In the genomic region with DNA sequence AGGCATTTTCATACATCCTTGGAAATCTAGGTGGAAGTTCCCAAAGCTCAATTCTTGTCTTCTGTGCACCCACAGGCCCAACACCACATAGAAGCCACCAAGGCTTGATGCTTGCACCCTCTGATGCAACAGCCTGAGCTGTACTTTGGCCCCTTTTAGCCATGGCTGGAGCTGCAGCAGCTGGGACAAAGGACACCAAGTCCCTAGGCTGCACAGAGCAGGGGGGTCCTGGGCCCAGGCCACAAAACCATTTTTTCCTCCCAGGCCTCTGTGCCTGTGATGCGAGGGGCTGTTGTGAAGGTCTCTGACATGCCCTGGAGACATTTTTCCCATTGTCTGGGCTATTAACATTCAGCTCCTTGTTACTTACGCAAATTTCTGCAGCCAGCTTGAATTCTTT, we compare ENCODE assay signal across 25 cellular contexts.
A peak's percentile ranks its signal among the peaks of the same experiment; 100 is the strongest.
DNase-seq lines count a peak whose midpoint lies in the region; ATAC-seq, FAIRE-seq and TF ChIP-seq lines count a peak whose summit lies in the region.
"Had no signal": no experiment of that assay in that cellular context is flagged by ENCODE, and none has a peak within 500 bp of the region (broad histone marks: within the 10 kb centered on the region; RNA-seq: fewer than 3 reads in every experiment).

No MANE protein-coding gene starts in this region.

- H3K27ac ChIP-seq in HEK293 (ENCODE audit: extremely low read depth, low read depth, low read length) (no peak overlapping the region), HepG2 (ENCODE audit: extremely low read length, insufficient read depth, low read length) (no peak overlapping the region), small intestine (ENCODE audit: low read depth in 1 of 2, low read length in 1 of 2) (no peak overlapping the region)
- H3K27ac ChIP-seq: BLaER1 treated with 17β-estradiol and CSF1 and Interleukin-3, amounts not matched to agents 10 nM and 100 nM; C4-2B had no signal

- DNase-seq in HepG2 (ENCODE audit: low spot score): no peak
- peak; percentile 34 for DNase-seq in small intestine
- DNase-seq: 8988T; AML-193; Caco-2; Calu3; CD4-positive, alpha-beta T cell; CD8-positive, alpha-beta T cell; DMS 273 treated with DMSO at 0.1 percent for 48 hours; DMS153; DMS53; DMS79; DND-41; EL; GDM1 had no signal

- in situ Hi-C loops in HepG2 (cut with HindIII; ENCODE audit: extremely low pct_ligation_motif_present, low pct_unique_long_range_greater_than_20kb): no loop called here

- no peak overlapping the region for H3K4me2 ChIP-seq in HepG2 (ENCODE audit: low read depth, low read length)
- H3K4me2 ChIP-seq: BLaER1 treated with 17β-estradiol and CSF1 and Interleukin-3, amounts not matched to agents 10 nM and 100 nM had no signal

- no peaks in the 10 kb centered on the region for H4K20me1 ChIP-seq in HepG2 (ENCODE audit: insufficient read depth, low read length)
- H4K20me1 ChIP-seq: BLaER1 treated with 17β-estradiol and CSF1 and Interleukin-3, amounts not matched to agents 10 nM and 100 nM had no signal

- no peaks in the 10 kb centered on the region for H3K79me2 ChIP-seq in HepG2 (ENCODE audit: insufficient read depth, low read length)

- TF ChIP-seq RAD21 in HepG2 (CRISPR knock-in tag; IDR thresholded peaks at IDR 0.05): no peak

- FAIRE-seq in HepG2 (lab: Jason Lieb, UNC) (no peak), small intestine (lab: Jason Lieb, UNC) (no peak)
- FAIRE-seq: A204.1, GM12878, GM12892, GM18507 had no signal

- no peak for TF ChIP-seq CTCF in HEK293 (tag by site-specific recombination; IDR thresholded peaks at IDR 0.05)
- TF ChIP-seq CTCF in HepG2 (CRISPR knock-in tag; IDR thresholded peaks at IDR 0.05): no peak

- 20% methylated on average over 1 of the region's 2 CpGs for WGBS in HepG2 (ENCODE audit: low lambda C conversion rate)
- WGBS in small intestine, 3 donors: 78 to 95% (median 94%) methylated on average over 2 of the region's 2 CpGs

- H3K9me3 ChIP-seq in HEK293 (ENCODE audit: control insufficient read depth, insufficient read depth, low read depth, low read length) (peaks cover 6% of the 10 kb centered on the region), HepG2 (ENCODE audit: low read length) (no peaks in the 10 kb centered on the region), small intestine (ENCODE audit: control insufficient read depth, low read depth) (no peaks in the 10 kb centered on the region)
- H3K9me3 ChIP-seq: Caco-2 had no signal

- no TSS peak for BruUV-seq in HepG2 (replicated peaks; lab: Mats Ljungman, UMichigan)

- H3K27me3 ChIP-seq in HepG2 (ENCODE audit: control insufficient read depth in 1 of 2, insufficient read depth in 2 of 2, low read length in 2 of 2) (no peaks in the 10 kb centered on the region), small intestine (ENCODE audit: control insufficient read depth in 2 of 2, insufficient read depth in 2 of 2, low read length in 2 of 2) (no peaks in the 10 kb centered on the region)

- H3K9ac ChIP-seq in HepG2 (ENCODE audit: insufficient read depth, low read depth, low read length): no peak overlapping the region
- H3K9ac ChIP-seq: BLaER1 treated with 17β-estradiol and CSF1 and Interleukin-3, amounts not matched to agents 10 nM and 100 nM had no signal

- no peak for TF ChIP-seq POLR2A in HepG2 (IDR thresholded peaks at IDR 0.05; ENCODE audit: insufficient read depth in 1 of 2, low read depth in 2 of 2, low read length in 2 of 2)

- H3K36me3 ChIP-seq in HEK293 (ENCODE audit: control insufficient read depth in 2 of 2, insufficient read depth in 1 of 2, low read length in 2 of 2) (no peaks in the 10 kb centered on the region), HepG2 (replicated peaks in 1 of 2; ENCODE audit: control insufficient read depth in 1 of 2, insufficient read depth in 2 of 2, low read length in 2 of 2) (no peaks in the 10 kb centered on the region), small intestine (ENCODE audit: control insufficient read depth in 2 of 2, insufficient read depth in 2 of 2, low read length in 2 of 2) (no peaks in the 10 kb centered on the region)
- H3K36me3 ChIP-seq: BLaER1 treated with 17β-estradiol and CSF1 and Interleukin-3, amounts not matched to agents 10 nM and 100 nM had no signal

- POLR2A ChIA-PET in HEK293 (lab: Yijun Ruan, JAX): no interaction called here
- POLR2A ChIA-PET in HepG2 (lab: Yijun Ruan, JAX): no interaction called here

- H3K4me3 ChIP-seq in HEK293 (ENCODE audit: low read depth, low read length) (no peak overlapping the region), HepG2 (replicated peaks in 1 of 3; ENCODE audit: insufficient read depth in 1 of 3, low read depth in 2 of 3, low read length in 3 of 3) (no peak overlapping the region), small intestine (ENCODE audit: low read depth in 1 of 2, low read length in 2 of 2) (no peak overlapping the region)
- H3K4me3 ChIP-seq: GM12878 had no signal

- TF ChIP-seq EP300 in HepG2 (IDR thresholded peaks at IDR 0.05; ENCODE audit: low read depth in 2 of 2, low read length in 2 of 2): no peak
- no peak for TF ChIP-seq EP300 in HepG2 (CRISPR knock-in tag; IDR thresholded peaks at IDR 0.05; ENCODE audit: borderline replicate concordance)

- no peak for ATAC-seq in HepG2
- no peak for ATAC-seq in HG02870 (IDR thresholded peaks at IDR 0.05; ENCODE audit: unreplicated experiment)
- no peak for ATAC-seq in GM21360 (IDR thresholded peaks at IDR 0.05; ENCODE audit: unreplicated experiment)
- no peak for ATAC-seq in GM21526 (IDR thresholded peaks at IDR 0.05; ENCODE audit: low FRiP score, unreplicated experiment)
- ATAC-seq: CD8-positive, alpha-beta T cell; GM12878 had no signal

- CTCF ChIA-PET in HEK293 (lab: Yijun Ruan, JAX) (interaction anchor here (1.0 kb wide), 1 partner anchor 1012 kb away, joined by 3 read pairs; no protein-coding TSS in a partner anchor), HepG2 (lab: Yijun Ruan, JAX; ENCODE audit: low intra/inter-chr PET ratio, low total read pairs) (no interaction called here)

- intact Hi-C loops in HepG2 (cut with micrococcal nuclease; ENCODE audit: unreplicated experiment): no loop called here

- no peaks in the 10 kb centered on the region for H3K4me1 ChIP-seq in HEK293 (ENCODE audit: control insufficient read depth, insufficient read depth, low read length)
- H3K4me1 ChIP-seq in HepG2 (ENCODE audit: insufficient read depth, low read length): no peaks in the 10 kb centered on the region
- H3K4me1 ChIP-seq in small intestine (ENCODE audit: control insufficient read depth in 2 of 2, insufficient read depth in 1 of 2, low read depth in 1 of 2, low read length in 1 of 2): no peaks in the 10 kb centered on the region
- H3K4me1 ChIP-seq: BLaER1 treated with 17β-estradiol and CSF1 and Interleukin-3, amounts not matched to agents 10 nM and 100 nM; Caco-2 had no signal

- no peak overlapping the region for H2AFZ ChIP-seq in HepG2 (ENCODE audit: low read length)

TF ChIP-seq in HEK293, 187 proteins besides CTCF, POLR2A, EP300 and RAD21:
- TF ChIP-seq ZNF239 (tag by site-specific recombination; IDR thresholded peaks at IDR 0.05) (no peak), ZNF701 (tag by site-specific recombination; IDR thresholded peaks at IDR 0.05) (no peak), ZNF585B (tag by site-specific recombination; IDR thresholded peaks at IDR 0.05) (peak; percentile 95), ZNF785 (tag by site-specific recombination; IDR thresholded peaks at IDR 0.05) (no peak)

TF ChIP-seq in HepG2, 621 proteins besides CTCF, POLR2A, EP300 and RAD21:
- TF ChIP-seq ZNF761 (CRISPR knock-in tag; conservative IDR thresholded peaks at IDR 0.05) (no peak), CEBPG (CRISPR knock-in tag; IDR thresholded peaks at IDR 0.05) (peak; percentile 35; the same call in 1 of the 2 replicates), ZBTB8A (CRISPR knock-in tag; IDR thresholded peaks at IDR 0.05; ENCODE audit: borderline replicate concordance, low read depth) (no peak), HNF4A (CRISPR knock-in tag; IDR thresholded peaks at IDR 0.05) (peak; percentile 44; the same call in 1 of the 2 replicates)
